Comparison of ENCODE assay signal across 1 cellular context in the genomic region with DNA sequence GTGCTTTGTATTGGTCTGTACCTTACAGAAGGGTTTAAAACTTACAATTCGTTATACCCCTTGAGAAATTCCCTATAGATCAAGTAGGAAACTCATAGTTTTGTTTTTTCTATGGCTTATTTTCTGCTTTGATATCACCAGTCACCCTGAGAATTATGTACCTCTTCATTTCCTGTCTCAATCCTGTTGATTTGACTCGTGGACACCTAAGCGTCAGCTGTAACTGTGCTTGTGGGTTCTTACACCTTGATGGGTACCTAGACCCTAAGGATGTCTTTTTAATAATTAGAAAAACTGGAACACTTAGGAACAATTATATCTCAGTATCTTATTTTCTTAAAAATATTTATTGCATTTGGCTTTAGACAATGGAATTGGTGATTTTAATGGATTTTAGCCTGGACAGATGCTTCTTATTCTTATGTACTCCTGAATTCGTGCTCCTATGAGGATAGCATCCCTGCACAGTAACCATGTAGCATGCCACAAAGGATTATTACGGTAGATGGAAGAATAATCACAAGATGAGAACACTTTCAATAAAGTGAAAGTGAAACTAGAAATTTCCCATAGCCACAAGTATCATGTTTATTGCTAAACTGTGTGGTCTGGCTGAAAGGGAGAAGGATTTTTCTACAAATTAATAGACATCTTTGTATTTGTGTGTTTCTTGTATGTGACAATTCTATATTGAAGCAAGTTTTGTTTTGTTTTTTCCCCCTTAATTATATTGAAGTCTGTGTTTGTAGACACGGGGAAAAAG.
TF ChIP-seq lines count a peak whose summit lies in the region.

No MANE protein-coding gene starts in this region.

TF ChIP-seq in IMR-90, 13 proteins besides CTCF, POLR2A, EP300 and RAD21 (continued from another document):
- TF ChIP-seq, protein P1, sequence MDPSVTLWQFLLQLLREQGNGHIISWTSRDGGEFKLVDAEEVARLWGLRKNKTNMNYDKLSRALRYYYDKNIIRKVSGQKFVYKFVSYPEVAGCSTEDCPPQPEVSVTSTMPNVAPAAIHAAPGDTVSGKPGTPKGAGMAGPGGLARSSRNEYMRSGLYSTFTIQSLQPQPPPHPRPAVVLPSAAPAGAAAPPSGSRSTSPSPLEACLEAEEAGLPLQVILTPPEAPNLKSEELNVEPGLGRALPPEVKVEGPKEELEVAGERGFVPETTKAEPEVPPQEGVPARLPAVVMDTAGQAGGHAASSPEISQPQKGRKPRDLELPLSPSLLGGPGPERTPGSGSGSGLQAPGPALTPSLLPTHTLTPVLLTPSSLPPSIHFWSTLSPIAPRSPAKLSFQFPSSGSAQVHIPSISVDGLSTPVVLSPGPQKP (IDR thresholded peaks at IDR 0.05; ENCODE audit: borderline replicate concordance, low read depth, low read length): no peak
- TF ChIP-seq RCOR1 (IDR thresholded peaks at IDR 0.05; ENCODE audit: insufficient replicate concordance, low read length) (no peak), RFX5 (IDR thresholded peaks at IDR 0.05; ENCODE audit: low read depth, low read length) (no peak), MAZ (IDR thresholded peaks at IDR 0.05; ENCODE audit: borderline replicate concordance, low read depth, low read length) (no peak), BHLHE40 (IDR thresholded peaks at IDR 0.05; ENCODE audit: low read depth, low read length) (no peak), SMC3 (IDR thresholded peaks at IDR 0.05; ENCODE audit: low read depth, low read length) (no peak), NFE2L2 (IDR thresholded peaks at IDR 0.05; ENCODE audit: low read depth, low read length) (no peak)
